In genomic region chr1:235417101-235417697, GRCh38 we compare ENCODE assay signal across 8 cellular contexts. TPM values are rescaled to one million over a fixed set of nuclear protein-coding genes. Genes with fewer than 3 reads are reported as not detected.
A peak's percentile ranks its signal among the peaks of the same experiment; 100 is the strongest.
DNase-seq lines count a peak whose midpoint lies in the region; ATAC-seq, FAIRE-seq and TF ChIP-seq lines count a peak whose summit lies in the region.

No MANE protein-coding gene starts in this region.

- TF ChIP-seq CTCF in mesothelial cell of epicardium (IDR thresholded peaks at IDR 0.05; ENCODE audit: unreplicated experiment), result peak; percentile 83

- peak; percentile 52 to 65 for ATAC-seq in CD4-positive, CD25-positive, alpha-beta regulatory T cell (ENCODE audit: low read depth in 2 of 2)
- peak; percentile 47 for ATAC-seq in activated CD8-positive, alpha-beta T cell treated with anti-CD3 and anti-CD28 coated beads, Interleukin-2, amount 10 ng/mL, durations not matched to agents 7 days and 5 days
- ATAC-seq in effector memory CD8-positive, alpha-beta T cell (replicated peaks), result peak; percentile 59
- ATAC-seq in HG03025 (IDR thresholded peaks at IDR 0.05; ENCODE audit: low FRiP score, unreplicated experiment), result no peak

- no peaks in the 10 kb centered on the region for H3K9me3 ChIP-seq in CD4-positive, CD25-positive, alpha-beta regulatory T cell (ENCODE audit: control insufficient read depth in 2 of 2, low read length in 2 of 2)

- H3K27me3 Mint-ChIP-seq in CD4-positive, CD25-positive, alpha-beta regulatory T cell, result no peaks in the 10 kb centered on the region
- H3K27me3 Mint-ChIP-seq in activated CD8-positive, alpha-beta T cell treated with anti-CD3 and anti-CD28 coated beads, Interleukin-2, amount 10 ng/mL, durations not matched to agents 7 days and 5 days (ENCODE audit: low read depth), result no peaks in the 10 kb centered on the region
- H3K27me3 Mint-ChIP-seq in effector memory CD8-positive, alpha-beta T cell, result no peaks in the 10 kb centered on the region
- H3K27me3 Mint-ChIP-seq in mesothelial cell of epicardium (ENCODE audit: low read depth), result no peaks in the 10 kb centered on the region

- H3K27ac Mint-ChIP-seq in CD4-positive, CD25-positive, alpha-beta regulatory T cell, result peak overlapping the region in 1 of 3 donors; percentile 58
- H3K27ac Mint-ChIP-seq in activated CD8-positive, alpha-beta T cell treated with anti-CD3 and anti-CD28 coated beads, Interleukin-2, amount 10 ng/mL, durations not matched to agents 7 days and 5 days, result no peak overlapping the region
- no peak overlapping the region for H3K27ac Mint-ChIP-seq in effector memory CD8-positive, alpha-beta T cell
- H3K27ac Mint-ChIP-seq in mesothelial cell of epicardium, result peak overlapping the region; percentile 25

- no peak overlapping the region for H3K4me3 Mint-ChIP-seq in CD4-positive, CD25-positive, alpha-beta regulatory T cell
- H3K4me3 Mint-ChIP-seq in activated CD8-positive, alpha-beta T cell treated with anti-CD3 and anti-CD28 coated beads, Interleukin-2, amount 10 ng/mL, durations not matched to agents 7 days and 5 days, result no peak overlapping the region
- no peak overlapping the region for H3K4me3 Mint-ChIP-seq in effector memory CD8-positive, alpha-beta T cell
- no peak overlapping the region for H3K4me3 Mint-ChIP-seq in mesothelial cell of epicardium

- no peaks in the 10 kb centered on the region for H3K4me1 ChIP-seq in CD4-positive, CD25-positive, alpha-beta regulatory T cell (ENCODE audit: control insufficient read depth, insufficient read depth, low read length, poor library complexity, severe bottlenecking)

- CTCF ChIA-PET in activated CD8-positive, alpha-beta T cell treated with anti-CD3 and anti-CD28 coated beads, Interleukin-2, amount 10 ng/mL, durations not matched to agents 7 days and 5 days (lab: Charles Lee), result interaction anchor here (0.7 to 3.3 kb wide), 77 partner anchors 9 to 930 kb away, joined by 3 to 40 read pairs (median 5); partner anchors contain the start of genes ARID4B, B3GALNT2, GGPS1 and RBM34

- H3K4me1 Mint-ChIP-seq in CD4-positive, CD25-positive, alpha-beta regulatory T cell, result peaks cover 4 to 11% (median 6%) of the 10 kb centered on the region in 4 donors
- H3K4me1 Mint-ChIP-seq in activated CD8-positive, alpha-beta T cell treated with anti-CD3 and anti-CD28 coated beads, Interleukin-2, amount 10 ng/mL, durations not matched to agents 7 days and 5 days (ENCODE audit: low read depth), result peaks cover 10% of the 10 kb centered on the region
- H3K4me1 Mint-ChIP-seq in effector memory CD8-positive, alpha-beta T cell (ENCODE audit: low read depth in 2 of 2), result peaks cover 0 to 3% of the 10 kb centered on the region in 2 donors
- H3K4me1 Mint-ChIP-seq in mesothelial cell of epicardium, result peaks cover 10% of the 10 kb centered on the region

- H3K27me3 ChIP-seq in CD4-positive, CD25-positive, alpha-beta regulatory T cell (ENCODE audit: control insufficient read depth, insufficient read depth, low read length), result no peaks in the 10 kb centered on the region

- peaks cover 0 to 2% (median 0%) of the 10 kb centered on the region in 7 donors for H3K9me3 Mint-ChIP-seq in CD4-positive, CD25-positive, alpha-beta regulatory T cell
- no peaks in the 10 kb centered on the region for H3K9me3 Mint-ChIP-seq in activated CD8-positive, alpha-beta T cell treated with anti-CD3 and anti-CD28 coated beads, Interleukin-2, amount 10 ng/mL, durations not matched to agents 7 days and 5 days (ENCODE audit: insufficient read depth)
- H3K9me3 Mint-ChIP-seq in effector memory CD8-positive, alpha-beta T cell, result no peaks in the 10 kb centered on the region
- no peaks in the 10 kb centered on the region for H3K9me3 Mint-ChIP-seq in mesothelial cell of epicardium

- POLR2A ChIA-PET in activated CD8-positive, alpha-beta T cell treated with anti-CD3 and anti-CD28 coated beads, Interleukin-2, amount 10 ng/mL, durations not matched to agents 7 days and 5 days (lab: Charles Lee), result interaction anchor here (1.3 to 1.4 kb wide), 2 partner anchors 87 to 257 kb away, joined by 3 to 4 read pairs; partner anchors contain the start of genes B3GALNT2 and RBM34

- TF ChIP-seq POLR2A in H54 (IDR thresholded peaks at IDR 0.05; ENCODE audit: low read depth, low read length), result no peak

- DNase-seq in CD4-positive, CD25-positive, alpha-beta regulatory T cell, result peak; percentile 36 to 76 (median 65)
- DNase-seq in H54 (ENCODE audit: insufficient read length, low spot score) (peak; percentile 42), NCI-H748 treated with DMSO at 0.1 percent for 48 hours (lab: John Stamatoyannopoulos, UW) (peak; percentile 4), mesothelial cell of epicardium (ENCODE audit: low spot score in 2 of 2, unreplicated experiment in 2 of 2) (peak in 1 of 2 experiments; percentile 71)
- peak; percentile 74 for DNase-seq in activated CD8-positive, alpha-beta T cell treated with anti-CD3 and anti-CD28 coated beads, Interleukin-2, amount 10 ng/mL, durations not matched to agents 7 days and 5 days
- DNase-seq in effector memory CD8-positive, alpha-beta T cell, result peak; percentile 55 to 70 (median 60)
- DNase-seq in stimulated activated CD8-positive, alpha-beta memory T cell treated with anti-CD3 and anti-CD28 coated beads, Interleukin-4, amount 100 ng/mL, for 48 hours, result peak; percentile 77

- no peaks in the 10 kb centered on the region for H3K36me3 ChIP-seq in CD4-positive, CD25-positive, alpha-beta regulatory T cell (ENCODE audit: control insufficient read depth, insufficient read depth, low read length)

- no peak overlapping the region for H3K27ac ChIP-seq in CD4-positive, CD25-positive, alpha-beta regulatory T cell (ENCODE audit: insufficient read depth, low read length, poor library complexity, severe bottlenecking)

- H3K36me3 Mint-ChIP-seq in CD4-positive, CD25-positive, alpha-beta regulatory T cell, result peaks cover 16% of the 10 kb centered on the region
- peaks cover 15% of the 10 kb centered on the region for H3K36me3 Mint-ChIP-seq in activated CD8-positive, alpha-beta T cell treated with anti-CD3 and anti-CD28 coated beads, Interleukin-2, amount 10 ng/mL, durations not matched to agents 7 days and 5 days (ENCODE audit: low read depth)
- no peaks in the 10 kb centered on the region for H3K36me3 Mint-ChIP-seq in effector memory CD8-positive, alpha-beta T cell (ENCODE audit: insufficient read depth)
- peaks cover 5% of the 10 kb centered on the region for H3K36me3 Mint-ChIP-seq in mesothelial cell of epicardium

- no peak overlapping the region for H3K4me3 ChIP-seq in CD4-positive, CD25-positive, alpha-beta regulatory T cell (ENCODE audit: low read depth, low read length)

- FAIRE-seq in H54 (lab: Jason Lieb, UNC), result no peak

RNA-seq across cellular contexts. Expression of gene TBCE, which starts 50.0 kb away (rescaled TPM):
- 19.7 TPM for total RNA-seq in CD4-positive, CD25-positive, alpha-beta regulatory T cell
- polyA plus RNA-seq in CD4-positive, CD25-positive, alpha-beta regulatory T cell, result 10 to 100 TPM; 13.9 to 21.4 (median 19.1) TPM
- 10 to 100 TPM; 28.1 to 31.9 TPM for total RNA-seq in activated CD8-positive, alpha-beta T cell treated with anti-CD3 and anti-CD28 coated beads, Interleukin-2, amount 10 ng/mL, durations not matched to agents 7 days and 5 days
- 29.5 to 35.5 TPM (median 32.0 TPM) in 3 replicates for total RNA-seq in mesothelial cell of epicardium
